23 cellular contexts compared by ENCODE assay signal in genomic region chr9:12849486-12850010, GRCh38.
DNase-seq lines count a peak whose midpoint lies in the region; ATAC-seq, FAIRE-seq and TF ChIP-seq lines count a peak whose summit lies in the region.
"Had no signal": no experiment of that assay in that cellular context is flagged by ENCODE, and none has a peak within 500 bp of the region (broad histone marks: within the 10 kb centered on the region; RNA-seq: fewer than 3 reads in every experiment).

No MANE protein-coding gene starts in this region.

- no peak overlapping the region for H3K56ac ChIP-seq in H9 (ENCODE audit: insufficient read length, low read depth, low read length)

- no peak overlapping the region for H3K4ac ChIP-seq in H9 (ENCODE audit: low read depth, low read length)

- H4K5ac ChIP-seq in H9 (ENCODE audit: insufficient read length, low read depth, low read length): no peak overlapping the region

- H3K23me2 ChIP-seq in H9 (ENCODE audit: insufficient read length, low read depth, low read length, poor library complexity, severe bottlenecking): no peaks in the 10 kb centered on the region

- H4K20me1 ChIP-seq in H9 (ENCODE audit: control insufficient read depth, insufficient read depth, insufficient read length): no peaks in the 10 kb centered on the region

- H3T11ph ChIP-seq in H9 (ENCODE audit: low read length): no peak overlapping the region

- no peak overlapping the region for H2BK20ac ChIP-seq in H9 (ENCODE audit: low read depth, low read length, poor library complexity, severe bottlenecking)

- H2BK120ac ChIP-seq in H9 (ENCODE audit: low read depth, low read length, poor library complexity, severe bottlenecking): no peak overlapping the region

- H3K23ac ChIP-seq in H9 (ENCODE audit: insufficient read length, low read depth, low read length): no peak overlapping the region

- no peak overlapping the region for H2BK5ac ChIP-seq in H9 (ENCODE audit: insufficient read length, low read length)

- H3K27ac Mint-ChIP-seq in osteocyte (ENCODE audit: unreplicated experiment) (peak overlapping the region; percentile 28), H9 (no peak overlapping the region)
- H3K27ac Mint-ChIP-seq: activated CD4-positive, alpha-beta T cell treated with anti-CD3 and anti-CD28 coated beads, Interleukin-2, amount 10 ng/mL, durations not matched to agents 24 days and 14 days; activated T-cell treated with anti-CD3 and anti-CD28 coated beads, Interleukin-2, amount 50 U/mL, for 72 hours; stimulated activated naive CD8-positive, alpha-beta T cell treated with anti-CD3 and anti-CD28 coated beads, Interleukin-15, amount 100 ng/mL, for 72 hours; T-helper 2 cell treated with Interferon-gamma antibody and Interleukin-4, amounts not matched to agents 5 μg/mL and 100 μg/mL, for 36 hours had no signal

- DNase-seq in DMS53 (lab: John Stamatoyannopoulos, UW): peak; percentile 27
- no peak for DNase-seq in DMS53 treated with DMSO at 0.1 percent for 48 hours (lab: John Stamatoyannopoulos, UW; ENCODE audit: unreplicated experiment)
- peak; percentile 43 to 60 for DNase-seq in NCI-H526 (lab: John Stamatoyannopoulos, UW)
- no peak for DNase-seq in osteocyte (ENCODE audit: extremely low spot score, unreplicated experiment)
- no peak for DNase-seq in H9
- DNase-seq: 8988T; activated CD4-positive, alpha-beta T cell treated with anti-CD3 and anti-CD28 coated beads, Interleukin-2, amount 10 ng/mL, durations not matched to agents 24 days and 14 days; activated naive CD4-positive, alpha-beta T cell treated with Interleukin-2 at 50 U/mL for 16 hours; activated T-cell treated with anti-CD3 and anti-CD28 coated beads, Interleukin-2, amount 50 U/mL, for 72 hours; cortex of kidney; heart left ventricle; left cardiac atrium; mesenchymal stem cell; NCI-H2081 treated with DMSO at 0.1 percent for 48 hours; stimulated activated naive CD8-positive, alpha-beta T cell treated with anti-CD3 and anti-CD28 coated beads, Interleukin-15, amount 100 ng/mL, for 72 hours; transverse colon; WERI-Rb-1 had no signal

- no peak overlapping the region for H3K9ac ChIP-seq in H9 (ENCODE audit: extremely low read depth, insufficient read length, low read length)

- H3K4me3 Mint-ChIP-seq in osteocyte (ENCODE audit: unreplicated experiment) (no peak overlapping the region), H9 (no peak overlapping the region)
- H3K4me3 Mint-ChIP-seq: activated CD4-positive, alpha-beta T cell treated with anti-CD3 and anti-CD28 coated beads, Interleukin-2, amount 10 ng/mL, durations not matched to agents 24 days and 14 days; activated T-cell treated with anti-CD3 and anti-CD28 coated beads, Interleukin-2, amount 50 U/mL, for 72 hours; stimulated activated naive CD8-positive, alpha-beta T cell treated with anti-CD3 and anti-CD28 coated beads, Interleukin-15, amount 100 ng/mL, for 72 hours; T-helper 2 cell treated with Interferon-gamma antibody and Interleukin-4, amounts not matched to agents 5 μg/mL and 100 μg/mL, for 36 hours had no signal

- H3K27me3 Mint-ChIP-seq in osteocyte (ENCODE audit: unreplicated experiment) (no peaks in the 10 kb centered on the region), H9 (ENCODE audit: low read depth) (no peaks in the 10 kb centered on the region)
- H3K27me3 Mint-ChIP-seq: activated CD4-positive, alpha-beta T cell treated with anti-CD3 and anti-CD28 coated beads, Interleukin-2, amount 10 ng/mL, durations not matched to agents 24 days and 14 days; stimulated activated naive CD8-positive, alpha-beta T cell treated with anti-CD3 and anti-CD28 coated beads, Interleukin-15, amount 100 ng/mL, for 72 hours had no signal

- no peaks in the 10 kb centered on the region for H3K4me1 ChIP-seq in H9 (ENCODE audit: insufficient read depth, low read length)
- H3K4me1 ChIP-seq: heart left ventricle had no signal

- H4K91ac ChIP-seq in H9 (ENCODE audit: insufficient read length, low read depth, low read length): no peak overlapping the region

- TF ChIP-seq CTCF in osteocyte (IDR thresholded peaks at IDR 0.05) (no peak), H9 (conservative IDR thresholded peaks at IDR 0.05) (no peak)

- H2BK15ac ChIP-seq in H9 (ENCODE audit: low read depth, low read length): no peak overlapping the region

- no peak overlapping the region for H3K14ac ChIP-seq in H9 (ENCODE audit: insufficient read depth, low read length)

- no peak overlapping the region for H3K18ac ChIP-seq in H9 (ENCODE audit: insufficient read length, low read depth, low read length)

- ATAC-seq in HG03571 (IDR thresholded peaks at IDR 0.05; ENCODE audit: unreplicated experiment) (no peak), HG03175 (IDR thresholded peaks at IDR 0.05; ENCODE audit: unreplicated experiment) (no peak)
- ATAC-seq: activated T-cell treated with anti-CD3 and anti-CD28 coated beads, Interleukin-2, amount 50 U/mL, for 72 hours; heart left ventricle; left cardiac atrium; stimulated activated naive CD8-positive, alpha-beta T cell treated with anti-CD3 and anti-CD28 coated beads, Interleukin-15, amount 100 ng/mL, for 72 hours had no signal

- H3K27me3 ChIP-seq in H9 (ENCODE audit: insufficient read depth, low read length): no peaks in the 10 kb centered on the region
- H3K27me3 ChIP-seq: heart left ventricle, transverse colon had no signal

- peak; percentile 96 for FAIRE-seq in endometrium (lab: Jason Lieb, UNC)
- FAIRE-seq: bronchial epithelial cell had no signal

- no peaks in the 10 kb centered on the region for H3K9me3 Mint-ChIP-seq in osteocyte (ENCODE audit: unreplicated experiment)
- peaks cover 0 to 7% of the 10 kb centered on the region in 2 experiments; a peak in 2 of 5 replicates for H3K9me3 Mint-ChIP-seq in H9

- H2AFZ ChIP-seq in H9 (ENCODE audit: low read length): no peak overlapping the region

- peaks cover 23% of the 10 kb centered on the region for H3K4me1 Mint-ChIP-seq in osteocyte (ENCODE audit: unreplicated experiment)
- peaks cover 0 to 5% of the 10 kb centered on the region in 2 experiments; a peak in 3 of 4 replicates for H3K4me1 Mint-ChIP-seq in H9
- H3K4me1 Mint-ChIP-seq: activated CD4-positive, alpha-beta T cell treated with anti-CD3 and anti-CD28 coated beads, Interleukin-2, amount 10 ng/mL, durations not matched to agents 24 days and 14 days; stimulated activated naive CD8-positive, alpha-beta T cell treated with anti-CD3 and anti-CD28 coated beads, Interleukin-15, amount 100 ng/mL, for 72 hours had no signal

- no peak overlapping the region for H2AK5ac ChIP-seq in H9 (ENCODE audit: insufficient read length, low read length)

- H3K9me3 ChIP-seq in H9 (ENCODE audit: control insufficient read depth, low read depth, low read length): no peaks in the 10 kb centered on the region
- H3K9me3 ChIP-seq: transverse colon had no signal

- H3K27ac ChIP-seq in H9 (ENCODE audit: insufficient read length, low read depth, low read length): no peak overlapping the region
- H3K27ac ChIP-seq: heart left ventricle, RWPE1, transverse colon, WERI-Rb-1 had no signal

- H3K4me2 ChIP-seq in H9 (ENCODE audit: insufficient read depth, insufficient read length, low read length): no peak overlapping the region

- no peak overlapping the region for H2BK12ac ChIP-seq in H9 (ENCODE audit: insufficient read length, low read depth, low read length)

- no peaks in the 10 kb centered on the region for H3K36me3 Mint-ChIP-seq in osteocyte (ENCODE audit: unreplicated experiment)
- H3K36me3 Mint-ChIP-seq in H9 (ENCODE audit: insufficient read depth in 1 of 3, low read depth in 3 of 3): no peaks in the 10 kb centered on the region

- no peaks in the 10 kb centered on the region for H3K79me1 ChIP-seq in H9 (ENCODE audit: insufficient read depth, low read depth, low read length, poor library complexity, severe bottlenecking)

- WGBS in H9 (ENCODE audit: extremely low coverage, insufficient read length, low lambda C conversion rate): no CpG with 5 or more reads among the region's 1 CpG

- H4K8ac ChIP-seq in H9 (replicated peaks; ENCODE audit: insufficient read length, low read depth, low read length): no peak overlapping the region

- H3K79me2 ChIP-seq in H9 (ENCODE audit: insufficient read depth, low read length): no peaks in the 10 kb centered on the region

Comparison
In these comparisons a context has a peak if more than half of its experiments do, and no peak if none do; other contexts are left out.
1. DNase-seq: peak in DMS53 (single experiment) and NCI-H526 (2 of 2); none in DMS53 treated with DMSO at 0.1 percent for 48 hours (single experiment), osteocyte (single experiment) and H9 (single experiment).